Comparison of ENCODE assay signal across 1 cellular context in the genomic region with DNA sequence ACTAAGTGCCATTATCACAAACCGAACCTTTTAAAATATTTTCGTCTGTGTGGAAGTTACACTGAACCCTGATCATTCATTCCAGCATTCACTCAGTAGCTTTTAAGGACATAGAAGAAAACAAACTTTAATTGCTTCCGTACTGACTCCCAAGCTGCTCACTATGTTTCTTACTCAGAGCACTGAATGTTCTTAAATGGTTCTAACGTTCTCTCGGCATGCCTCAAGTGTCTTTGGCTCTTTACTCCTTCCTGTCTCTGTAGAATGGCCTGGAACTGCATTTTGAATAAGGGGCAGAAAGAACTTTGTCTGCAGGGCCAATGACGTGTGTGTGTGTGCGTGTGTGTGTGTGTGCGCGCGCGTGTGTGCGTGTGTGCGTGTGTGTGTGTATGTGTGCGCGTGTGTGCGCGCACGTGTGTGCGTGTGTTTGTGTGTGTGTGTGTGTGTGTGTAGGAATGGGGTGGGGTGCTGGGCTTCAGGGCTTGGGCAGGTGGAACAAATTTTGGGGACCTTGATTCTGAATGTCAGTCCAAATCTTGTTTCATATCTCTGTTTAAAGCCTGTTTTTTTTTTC.
A peak's percentile ranks its signal among the peaks of the same experiment; 100 is the strongest.
TF ChIP-seq lines count a peak whose summit lies in the region.

No MANE protein-coding gene starts in this region.

TF ChIP-seq in GM12878, 131 proteins besides CTCF, POLR2A, EP300 and RAD21:
- TF ChIP-seq, protein P1, sequence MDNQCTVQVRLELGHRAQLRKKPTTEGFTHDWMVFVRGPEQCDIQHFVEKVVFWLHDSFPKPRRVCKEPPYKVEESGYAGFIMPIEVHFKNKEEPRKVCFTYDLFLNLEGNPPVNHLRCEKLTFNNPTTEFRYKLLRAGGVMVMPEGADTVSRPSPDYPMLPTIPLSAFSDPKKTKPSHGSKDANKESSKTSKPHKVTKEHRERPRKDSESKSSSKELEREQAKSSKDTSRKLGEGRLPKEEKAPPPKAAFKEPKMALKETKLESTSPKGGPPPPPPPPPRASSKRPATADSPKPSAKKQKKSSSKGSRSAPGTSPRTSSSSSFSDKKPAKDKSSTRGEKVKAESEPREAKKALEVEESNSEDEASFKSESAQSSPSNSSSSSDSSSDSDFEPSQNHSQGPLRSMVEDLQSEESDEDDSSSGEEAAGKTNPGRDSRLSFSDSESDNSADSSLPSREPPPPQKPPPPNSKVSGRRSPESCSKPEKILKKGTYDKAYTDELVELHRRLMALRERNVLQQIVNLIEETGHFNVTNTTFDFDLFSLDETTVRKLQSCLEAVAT (IDR thresholded peaks at IDR 0.05): no peak
- no peak for TF ChIP-seq IKZF1 (conservative IDR thresholded peaks at IDR 0.05)
- no peak for TF ChIP-seq ASH2L (IDR thresholded peaks at IDR 0.05; ENCODE audit: borderline replicate concordance, low read depth)
- no peak for TF ChIP-seq RAD51 (IDR thresholded peaks at IDR 0.05)
- TF ChIP-seq PRDM15 (CRISPR knock-in tag; IDR thresholded peaks at IDR 0.05): no peak
- TF ChIP-seq, protein P2, sequence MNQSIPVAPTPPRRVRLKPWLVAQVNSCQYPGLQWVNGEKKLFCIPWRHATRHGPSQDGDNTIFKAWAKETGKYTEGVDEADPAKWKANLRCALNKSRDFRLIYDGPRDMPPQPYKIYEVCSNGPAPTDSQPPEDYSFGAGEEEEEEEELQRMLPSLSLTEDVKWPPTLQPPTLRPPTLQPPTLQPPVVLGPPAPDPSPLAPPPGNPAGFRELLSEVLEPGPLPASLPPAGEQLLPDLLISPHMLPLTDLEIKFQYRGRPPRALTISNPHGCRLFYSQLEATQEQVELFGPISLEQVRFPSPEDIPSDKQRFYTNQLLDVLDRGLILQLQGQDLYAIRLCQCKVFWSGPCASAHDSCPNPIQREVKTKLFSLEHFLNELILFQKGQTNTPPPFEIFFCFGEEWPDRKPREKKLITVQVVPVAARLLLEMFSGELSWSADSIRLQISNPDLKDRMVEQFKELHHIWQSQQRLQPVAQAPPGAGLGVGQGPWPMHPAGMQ (IDR thresholded peaks at IDR 0.05; ENCODE audit: borderline replicate concordance): no peak
- no peak for TF ChIP-seq SMAD5 (IDR thresholded peaks at IDR 0.05; ENCODE audit: low read depth)
- TF ChIP-seq IRF3 (IDR thresholded peaks at IDR 0.05): no peak
- no peak for TF ChIP-seq EGR1 (IDR thresholded peaks at IDR 0.05; ENCODE audit: borderline replicate concordance in 1 of 2, low read depth in 2 of 2, low read length in 2 of 2)
- TF ChIP-seq NBN (IDR thresholded peaks at IDR 0.05): no peak
- no peak for TF ChIP-seq SIN3A (IDR thresholded peaks at IDR 0.05; ENCODE audit: low read depth, low read length)
- TF ChIP-seq SRF (IDR thresholded peaks at IDR 0.05; ENCODE audit: low read depth in 2 of 2, low read length in 2 of 2): no peak
- TF ChIP-seq, protein P3, sequence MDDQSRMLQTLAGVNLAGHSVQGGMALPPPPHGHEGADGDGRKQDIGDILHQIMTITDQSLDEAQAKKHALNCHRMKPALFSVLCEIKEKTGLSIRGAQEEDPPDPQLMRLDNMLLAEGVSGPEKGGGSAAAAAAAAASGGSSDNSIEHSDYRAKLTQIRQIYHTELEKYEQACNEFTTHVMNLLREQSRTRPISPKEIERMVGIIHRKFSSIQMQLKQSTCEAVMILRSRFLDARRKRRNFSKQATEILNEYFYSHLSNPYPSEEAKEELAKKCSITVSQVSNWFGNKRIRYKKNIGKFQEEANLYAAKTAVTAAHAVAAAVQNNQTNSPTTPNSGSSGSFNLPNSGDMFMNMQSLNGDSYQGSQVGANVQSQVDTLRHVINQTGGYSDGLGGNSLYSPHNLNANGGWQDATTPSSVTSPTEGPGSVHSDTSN (IDR thresholded peaks at IDR 0.05; ENCODE audit: insufficient replicate concordance, low read depth, low read length): peak; percentile 19
- TF ChIP-seq BHLHE40 (IDR thresholded peaks at IDR 0.05; ENCODE audit: borderline replicate concordance in 1 of 2, low read depth in 2 of 2, low read length in 1 of 2): no peak
- TF ChIP-seq, protein P4, sequence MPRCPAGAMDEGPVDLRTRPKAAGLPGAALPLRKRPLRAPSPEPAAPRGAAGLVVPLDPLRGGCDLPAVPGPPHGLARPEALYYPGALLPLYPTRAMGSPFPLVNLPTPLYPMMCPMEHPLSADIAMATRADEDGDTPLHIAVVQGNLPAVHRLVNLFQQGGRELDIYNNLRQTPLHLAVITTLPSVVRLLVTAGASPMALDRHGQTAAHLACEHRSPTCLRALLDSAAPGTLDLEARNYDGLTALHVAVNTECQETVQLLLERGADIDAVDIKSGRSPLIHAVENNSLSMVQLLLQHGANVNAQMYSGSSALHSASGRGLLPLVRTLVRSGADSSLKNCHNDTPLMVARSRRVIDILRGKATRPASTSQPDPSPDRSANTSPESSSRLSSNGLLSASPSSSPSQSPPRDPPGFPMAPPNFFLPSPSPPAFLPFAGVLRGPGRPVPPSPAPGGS (IDR thresholded peaks at IDR 0.05; ENCODE audit: borderline replicate concordance, insufficient read depth, low read depth, low read length, poor library complexity, severe bottlenecking): peak; percentile 83
- no peak for TF ChIP-seq NR2C2 (IDR thresholded peaks at IDR 0.05; ENCODE audit: borderline replicate concordance, control insufficient read depth, insufficient read length, low read depth)
- TF ChIP-seq TCF3 (IDR thresholded peaks at IDR 0.05; ENCODE audit: borderline replicate concordance, insufficient read depth, low read depth, low read length): peak; percentile 59; the same call in 1 of the 2 replicates
- no peak for TF ChIP-seq CHD1 (IDR thresholded peaks at IDR 0.05; ENCODE audit: low read depth, low read length)
